Comparison of ENCODE assay signal across 21 cellular contexts in genomic region chr5:89972901-89973300, GRCh38.
"Had no signal": no experiment of that assay in that cellular context is flagged by ENCODE, and none has a peak within 500 bp of the region (broad histone marks: within the 10 kb centered on the region; RNA-seq: fewer than 3 reads in every experiment).

No MANE protein-coding gene starts in this region.

- DNase-seq: activated CD4-positive, alpha-beta memory T cell treated with anti-CD3 and anti-CD28 coated beads for 36 hours; activated CD4-positive, alpha-beta T cell treated with anti-CD3 and anti-CD28 coated beads for 36 hours; activated naive CD4-positive, alpha-beta T cell treated with anti-CD3 and anti-CD28 coated beads, Interleukin-2, amount 10 ng/mL, durations not matched to agents 7 days and 5 days; activated T-cell treated with anti-CD3 and anti-CD28 coated beads, Interleukin-2, amount 50 U/mL, for 24 hours; body of pancreas; effector CD8-positive, alpha-beta T cell; glutamatergic neuron; hypothalamus; kidney glomerular epithelial cell; left ventricle myocardium superior; stimulated activated CD4-positive, alpha-beta T cell treated with anti-CD3 and anti-CD28 coated beads, Interleukin-1b, Interleukin-23, amount 100 ng/mL, for 48 hours; stimulated activated naive CD8-positive, alpha-beta T cell treated with anti-CD3 and anti-CD28 coated beads, Interleukin-15, amount 100 ng/mL, for 72 hours; T-cell; T1000; testis; upper lobe of left lung; WERI-Rb-1 had no signal

- FAIRE-seq: endothelial cell of umbilical vein had no signal

- H3K9me3 ChIP-seq: body of pancreas, testis, upper lobe of left lung had no signal

- H3K27ac ChIP-seq: body of pancreas, coronary artery, SK-N-MC, testis, upper lobe of left lung, WERI-Rb-1 had no signal

- ATAC-seq: activated CD4-positive, alpha-beta T cell treated with anti-CD3 and anti-CD28 coated beads for 36 hours; body of pancreas; left ventricle myocardium superior; sciatic nerve; stimulated activated naive CD8-positive, alpha-beta T cell treated with anti-CD3 and anti-CD28 coated beads, Interleukin-15, amount 100 ng/mL, for 72 hours; T-cell had no signal

- H3K4me3 ChIP-seq: body of pancreas, coronary artery, SK-N-MC, testis, upper lobe of left lung had no signal
